Comparison of ENCODE assay signal across 8 cellular contexts in genomic region chr1:37860346-37860666, GRCh38. TPM values are rescaled to one million over a fixed set of nuclear protein-coding genes. Genes with fewer than 3 reads are reported as not detected.
DNase-seq lines count a peak whose midpoint lies in the region; ATAC-seq, FAIRE-seq and TF ChIP-seq lines count a peak whose summit lies in the region.

No MANE protein-coding gene starts in this region.

- no peak overlapping the region for H2AFZ ChIP-seq in OCI-LY1 (ENCODE audit: low read length)
- H2AFZ ChIP-seq in H1 (ENCODE audit: low read length): no peak overlapping the region
- no peak overlapping the region for H2AFZ ChIP-seq in neural progenitor cell (replicated peaks)

- no peaks in the 10 kb centered on the region for H4K20me1 ChIP-seq in OCI-LY1 (ENCODE audit: insufficient read depth, low read length)
- H4K20me1 ChIP-seq in H1 (replicated peaks in 1 of 2; ENCODE audit: control insufficient read depth in 1 of 2, insufficient read depth in 2 of 2, low read length in 2 of 2): peaks cover 0 to 1% of the 10 kb centered on the region in 2 experiments
- peaks cover 22% of the 10 kb centered on the region for H4K20me1 ChIP-seq in neural progenitor cell (ENCODE audit: low read depth)

- H3K27me3 ChIP-seq in CD4-positive, CD25-positive, alpha-beta regulatory T cell (ENCODE audit: control insufficient read depth, insufficient read depth, low read length): no peaks in the 10 kb centered on the region
- H3K27me3 ChIP-seq in OCI-LY1 (ENCODE audit: insufficient read depth, low read length) (no peaks in the 10 kb centered on the region), H1 (replicated peaks in 1 of 4; ENCODE audit: control insufficient read depth in 3 of 4, extremely low read depth in 1 of 4, insufficient read depth in 3 of 4, low read length in 3 of 4) (no peaks in the 10 kb centered on the region), neural progenitor cell (no peaks in the 10 kb centered on the region)

- H3F3A ChIP-seq in OCI-LY1 (ENCODE audit: insufficient read depth, low read length): no peaks in the 10 kb centered on the region
- H3F3A ChIP-seq in neural progenitor cell (ENCODE audit: low read depth): peaks cover 7% of the 10 kb centered on the region

- H3K4me2 ChIP-seq in OCI-LY1 (ENCODE audit: low read length) (peak overlapping the region; percentile 71), H1 (ENCODE audit: insufficient read depth in 1 of 2, low read depth in 2 of 2, low read length in 2 of 2) (peak overlapping the region; percentile 22 to 85), neural progenitor cell (peak overlapping the region; percentile 95)

- H3K36me3 ChIP-seq in CD4-positive, CD25-positive, alpha-beta regulatory T cell (ENCODE audit: control insufficient read depth, insufficient read depth, low read length): peaks cover 27% of the 10 kb centered on the region
- H3K36me3 ChIP-seq in OCI-LY1 (ENCODE audit: insufficient read depth, low read length) (peaks cover 39% of the 10 kb centered on the region), H1 (ENCODE audit: control insufficient read depth in 2 of 4, insufficient read depth in 4 of 4, low read length in 3 of 4) (peaks cover 5 to 12% (median 8%) of the 10 kb centered on the region in 4 experiments; a peak in 6 of 8 replicates), neural progenitor cell (peaks cover 7% of the 10 kb centered on the region)

- no peak overlapping the region for H3K4ac ChIP-seq in H1 (replicated peaks; ENCODE audit: insufficient read length, low read depth, low read length)

- no peak overlapping the region for H2BK12ac ChIP-seq in H1 (ENCODE audit: low read depth, low read length)

- DNase-seq in CD4-positive, CD25-positive, alpha-beta regulatory T cell: no peak
- DNase-seq in H1 (ENCODE audit: low read depth in 1 of 2, low spot score in 2 of 2) (no peak), neural progenitor cell (ENCODE audit: low spot score) (no peak), DMS 273 (lab: John Stamatoyannopoulos, UW; ENCODE audit: unreplicated experiment) (no peak), NCI-H1930 (lab: John Stamatoyannopoulos, UW) (no peak), NCI-H524 treated with DMSO at 0.1 percent for 48 hours (lab: John Stamatoyannopoulos, UW) (no peak), NCI-H146 (lab: John Stamatoyannopoulos, UW) (no peak)

- no peaks in the 10 kb centered on the region; the same call in 1 of the 2 replicates for H3K23me2 ChIP-seq in H1 (ENCODE audit: low read depth, low read length)

- H2BK20ac ChIP-seq in H1 (ENCODE audit: low read length): no peak overlapping the region

- no peak overlapping the region for H2BK120ac ChIP-seq in H1 (replicated peaks; ENCODE audit: low read depth, low read length)

- H3K9me3 ChIP-seq in CD4-positive, CD25-positive, alpha-beta regulatory T cell (ENCODE audit: control insufficient read depth in 2 of 2, low read length in 2 of 2): no peaks in the 10 kb centered on the region
- H3K9me3 ChIP-seq in OCI-LY1 (ENCODE audit: low read length) (no peaks in the 10 kb centered on the region), H1 (ENCODE audit: insufficient read depth in 2 of 2, low read depth in 1 of 2, low read length in 1 of 2) (no peaks in the 10 kb centered on the region), neural progenitor cell (ENCODE audit: low read depth) (no peaks in the 10 kb centered on the region)

- no peaks in the 10 kb centered on the region for H3K9me2 ChIP-seq in OCI-LY1 (ENCODE audit: low read depth, low read length)

- no peak overlapping the region for H3K14ac ChIP-seq in H1 (ENCODE audit: insufficient read length)

- H2AK5ac ChIP-seq in H1 (ENCODE audit: low read depth, low read length): no peak overlapping the region

- H3K36me3 Mint-ChIP-seq in CD4-positive, CD25-positive, alpha-beta regulatory T cell: peaks cover 29% of the 10 kb centered on the region
- H3K36me3 Mint-ChIP-seq in neural progenitor cell: peaks cover 4% of the 10 kb centered on the region

- no peak overlapping the region for H4K8ac ChIP-seq in H1 (ENCODE audit: extremely low read depth, insufficient read depth, low read length)

- H3K9me3 Mint-ChIP-seq in CD4-positive, CD25-positive, alpha-beta regulatory T cell: no peaks in the 10 kb centered on the region
- no peaks in the 10 kb centered on the region for H3K9me3 Mint-ChIP-seq in neural progenitor cell

- ATAC-seq in CD4-positive, CD25-positive, alpha-beta regulatory T cell (ENCODE audit: low read depth in 2 of 2): no peak

- TF ChIP-seq EP300 in H1 (IDR thresholded peaks at IDR 0.05; ENCODE audit: borderline replicate concordance in 1 of 2, low read depth in 2 of 2, low read length in 2 of 2): no peak

- TF ChIP-seq RAD21 in H1 (IDR thresholded peaks at IDR 0.05 in 1 of 2, conservative IDR thresholded peaks at IDR 0.05 in 1 of 2; ENCODE audit: low read depth in 2 of 2, low read length in 2 of 2): no peak

- no peak overlapping the region for H3K23ac ChIP-seq in H1 (ENCODE audit: insufficient read length)

- H4K5ac ChIP-seq in H1 (ENCODE audit: insufficient read length, low read depth, low read length): peak overlapping the region; percentile 44

- CTCF ChIA-PET in H1 (lab: Charles Lee; ENCODE audit: partially characterized antibody): interaction anchor here (0.8 to 3.9 kb wide), 21 partner anchors 10 to 168 kb away, joined by 3 to 22 read pairs (median 5); partner anchors contain the start of genes CDCA8 and INPP5B

- H3K56ac ChIP-seq in H1 (replicated peaks; ENCODE audit: insufficient read length, low read depth, low read length): no peak overlapping the region

- TF ChIP-seq CTCF in OCI-LY1 (IDR thresholded peaks at IDR 0.05; ENCODE audit: low read length): no peak
- TF ChIP-seq CTCF in H1 (IDR thresholded peaks at IDR 0.05; ENCODE audit: control extremely low read depth in 1 of 3, insufficient read depth in 1 of 3, low read depth in 1 of 3, low read length in 3 of 3): no peak
- no peak for TF ChIP-seq CTCF in neural progenitor cell (IDR thresholded peaks at IDR 0.05)

- H3K18ac ChIP-seq in H1 (ENCODE audit: extremely low read depth, low read length): no peak overlapping the region

- peaks cover 19% of the 10 kb centered on the region for H3K79me2 ChIP-seq in OCI-LY1 (ENCODE audit: insufficient read depth, low read length)
- peaks cover 0 to 13% of the 10 kb centered on the region in 2 experiments; a peak in 3 of 4 replicates for H3K79me2 ChIP-seq in H1 (ENCODE audit: control insufficient read depth in 1 of 2, insufficient read depth in 2 of 2, low read length in 2 of 2)
- peaks cover 38% of the 10 kb centered on the region for H3K79me2 ChIP-seq in neural progenitor cell (ENCODE audit: low read depth)

- H3K79me1 ChIP-seq in H1 (ENCODE audit: low read depth, low read length): 0 out of 2 replicates have a peak, but pooled peaks cover 2% of the 10 kb centered on the region

- no peak for FAIRE-seq in H1 (lab: Jason Lieb, UNC)

- H3K4me3 Mint-ChIP-seq in CD4-positive, CD25-positive, alpha-beta regulatory T cell: peak overlapping the region; percentile 92 to 99 (median 98)
- peak overlapping the region; percentile 96 for H3K4me3 Mint-ChIP-seq in neural progenitor cell

- peaks cover 4 to 39% (median 14%) of the 10 kb centered on the region in 4 donors for H3K4me1 Mint-ChIP-seq in CD4-positive, CD25-positive, alpha-beta regulatory T cell
- peaks cover 14% of the 10 kb centered on the region for H3K4me1 Mint-ChIP-seq in neural progenitor cell

- WGBS in H1 (ENCODE audit: extremely low coverage in 1 of 2, insufficient coverage in 1 of 2, insufficient read length in 1 of 2, insufficient replicate concordance in 2 of 2, low coverage in 1 of 2, low lambda C conversion rate in 2 of 2, missing lambda C conversion rate in 1 of 2), 2 experiments: 50% methylated on average over 5 of the region's 5 CpGs; no CpG with 5 or more reads in 1 of the 2 experiments

- peak overlapping the region; percentile 93 to 96 (median 95) for H3K27ac Mint-ChIP-seq in CD4-positive, CD25-positive, alpha-beta regulatory T cell
- H3K27ac Mint-ChIP-seq in neural progenitor cell: peak overlapping the region; percentile 85

- peaks cover 24% of the 10 kb centered on the region for H3K4me1 ChIP-seq in CD4-positive, CD25-positive, alpha-beta regulatory T cell (ENCODE audit: control insufficient read depth, insufficient read depth, low read length, poor library complexity, severe bottlenecking)
- H3K4me1 ChIP-seq in OCI-LY1 (ENCODE audit: insufficient read depth, low read length, severe bottlenecking) (peaks cover 16% of the 10 kb centered on the region), H1 (replicated peaks in 1 of 4; ENCODE audit: control insufficient read depth in 3 of 4, insufficient read depth in 4 of 4, low read length in 3 of 4) (no peaks in the 10 kb centered on the region), neural progenitor cell (peaks cover 8% of the 10 kb centered on the region)

- peak overlapping the region; percentile 88 for H3K4me3 ChIP-seq in CD4-positive, CD25-positive, alpha-beta regulatory T cell (ENCODE audit: low read depth, low read length)
- H3K4me3 ChIP-seq in OCI-LY1 (ENCODE audit: low read depth, low read length, poor library complexity, severe bottlenecking) (peak overlapping the region; percentile 97), H1 (ENCODE audit: extremely low read depth in 1 of 4, insufficient read depth in 2 of 4, low read depth in 3 of 4, low read length in 4 of 4) (peak overlapping the region in 3 of 4 experiments; percentile 88 to 100 (median 100); a peak in 6 of 8 replicates), neural progenitor cell (peak overlapping the region; percentile 98)

- no peak overlapping the region for H2BK15ac ChIP-seq in H1 (ENCODE audit: low read length)

- no peak overlapping the region for H4K91ac ChIP-seq in H1 (replicated peaks; ENCODE audit: insufficient read length, low read length)

- POLR2A ChIA-PET in H1 (lab: Charles Lee; ENCODE audit: partially characterized antibody): interaction anchor here (0.9 to 2.3 kb wide), 10 partner anchors 10 to 152 kb away, joined by 3 to 23 read pairs (median 4); partner anchors contain the start of genes C1orf122, UTP11 and YRDC

- no peak for TF ChIP-seq POLR2A in H1 (IDR thresholded peaks at IDR 0.05; ENCODE audit: control extremely low read depth in 1 of 2, low read depth in 2 of 2, low read length in 2 of 2)

- H3K27me3 Mint-ChIP-seq in CD4-positive, CD25-positive, alpha-beta regulatory T cell: no peaks in the 10 kb centered on the region
- H3K27me3 Mint-ChIP-seq in neural progenitor cell (ENCODE audit: insufficient read depth, low read depth): peaks cover 5% of the 10 kb centered on the region

- H3K27ac ChIP-seq in CD4-positive, CD25-positive, alpha-beta regulatory T cell (ENCODE audit: insufficient read depth, low read length, poor library complexity, severe bottlenecking): peak overlapping the region; percentile 86
- H3K27ac ChIP-seq in OCI-LY1 (ENCODE audit: low read depth, low read length, poor library complexity, severe bottlenecking): peak overlapping the region; percentile 59
- no peak overlapping the region for H3K27ac ChIP-seq in H1 (ENCODE audit: low read depth, low read length)
- no peak overlapping the region for H3K27ac ChIP-seq in neural progenitor cell

- H2BK5ac ChIP-seq in H1 (ENCODE audit: low read depth, low read length): 0 out of 2 replicates have a peak overlapping the region, but pooled peaks have one; percentile 76

- H3K9ac ChIP-seq in OCI-LY1 (ENCODE audit: low read length): peak overlapping the region; percentile 90; the same call in 1 of the 2 replicates
- H3K9ac ChIP-seq in H1 (replicated peaks in 1 of 4; ENCODE audit: extremely low read depth in 1 of 4, low read depth in 3 of 4, low read length in 3 of 4): no peak overlapping the region
- H3K9ac ChIP-seq in neural progenitor cell: no peak overlapping the region

RNA-seq across cellular contexts. Expression of gene MTF1, which starts 0.9 kb away (rescaled TPM):
- 34.1 TPM for total RNA-seq in CD4-positive, CD25-positive, alpha-beta regulatory T cell
- polyA plus RNA-seq in CD4-positive, CD25-positive, alpha-beta regulatory T cell: 10 to 100 TPM; 16.3 to 22.9 (median 18.7) TPM
- 12.6 and 15.5 TPM in 2 replicates for total RNA-seq in H1 (2021; fragmentation: NEBNext Ultra II Directional; extraction: Animal tissue kit (Norgen Biotek cat#: 25700))
- 3.2 and 4.0 TPM in 2 replicates for polyA plus RNA-seq in H1 (2011; rRNA removed)
- polyA plus RNA-seq in H1 (2011; cell fraction: cytosol; rRNA removed): 2.9 TPM
- 3.1 TPM for polyA plus RNA-seq in H1 (2011; cell fraction: nucleus; rRNA removed)
- polyA plus RNA-seq in H1 (2012, experiment 1 of 2): 3.7 to 6.6 TPM (median 4.2 TPM) in 4 replicates
- polyA plus RNA-seq in H1 (2012, experiment 2 of 2): 0.71 TPM
- polyA plus RNA-seq in H1 (2013, experiment 1 of 2): 3.5 TPM
- 3.4 TPM for polyA plus RNA-seq in H1 (2013, experiment 2 of 2)
- 9.9 and 16.2 TPM in 2 replicates for polyA minus RNA-seq in H1 (2011; rRNA and poly(A)+ RNA removed)
- polyA minus RNA-seq in H1 (2011; cell fraction: cytosol; rRNA and poly(A)+ RNA removed): 4.0 TPM
- polyA minus RNA-seq in H1 (2011; cell fraction: nucleus; rRNA and poly(A)+ RNA removed): 4.8 TPM
- 5.6 and 5.9 TPM in 2 replicates for total RNA-seq in neural progenitor cell (ENCODE audit: low replicate concordance)

RNA-seq across cellular contexts. Expression of gene YRDC, which starts 52.3 kb away (rescaled TPM):
- total RNA-seq in CD4-positive, CD25-positive, alpha-beta regulatory T cell: 28.2 TPM
- 10 to 100 TPM; 17.3 to 26.6 (median 19.8) TPM for polyA plus RNA-seq in CD4-positive, CD25-positive, alpha-beta regulatory T cell
- 21.6 and 23.1 TPM in 2 replicates for total RNA-seq in H1 (2021; fragmentation: NEBNext Ultra II Directional; extraction: Animal tissue kit (Norgen Biotek cat#: 25700))
- 20.6 and 21.1 TPM in 2 replicates for polyA plus RNA-seq in H1 (2011; rRNA removed)
- 22.9 TPM for polyA plus RNA-seq in H1 (2011; cell fraction: cytosol; rRNA removed)
- 15.9 TPM for polyA plus RNA-seq in H1 (2011; cell fraction: nucleus; rRNA removed)
- polyA plus RNA-seq in H1 (2012, experiment 1 of 2): 19.6 to 21.5 TPM (median 20.8 TPM) in 4 replicates
- polyA plus RNA-seq in H1 (2012, experiment 2 of 2): 27.9 TPM
- 16.3 TPM for polyA plus RNA-seq in H1 (2013, experiment 1 of 2)
- polyA plus RNA-seq in H1 (2013, experiment 2 of 2): 15.5 TPM
- polyA minus RNA-seq in H1 (2011; rRNA and poly(A)+ RNA removed): 16.5 and 19.8 TPM in 2 replicates
- polyA minus RNA-seq in H1 (2011; cell fraction: cytosol; rRNA and poly(A)+ RNA removed): 13.6 TPM
- polyA minus RNA-seq in H1 (2011; cell fraction: nucleus; rRNA and poly(A)+ RNA removed): 12.0 TPM
- 12.9 and 17.4 TPM in 2 replicates for total RNA-seq in neural progenitor cell (ENCODE audit: low replicate concordance)

RNA-seq across cellular contexts. Expression of gene C1orf122, which starts 52.7 kb away (rescaled TPM):
- total RNA-seq in CD4-positive, CD25-positive, alpha-beta regulatory T cell: 13.7 TPM
- polyA plus RNA-seq in CD4-positive, CD25-positive, alpha-beta regulatory T cell: 10 to 100 TPM; 22.9 to 31.9 (median 26.6) TPM
- 36.9 and 42.4 TPM in 2 replicates for total RNA-seq in H1 (2021; fragmentation: NEBNext Ultra II Directional; extraction: Animal tissue kit (Norgen Biotek cat#: 25700))
- polyA plus RNA-seq in H1 (2011; rRNA removed): 32.1 and 45.4 TPM in 2 replicates
- polyA plus RNA-seq in H1 (2011; cell fraction: cytosol; rRNA removed): 34.5 TPM
- 33.9 TPM for polyA plus RNA-seq in H1 (2011; cell fraction: nucleus; rRNA removed)
- 11.0 to 23.8 TPM (median 22.6 TPM) in 4 replicates for polyA plus RNA-seq in H1 (2012, experiment 1 of 2)
- polyA plus RNA-seq in H1 (2012, experiment 2 of 2): 26.8 TPM
- polyA plus RNA-seq in H1 (2013, experiment 1 of 2): 32.6 TPM
- polyA plus RNA-seq in H1 (2013, experiment 2 of 2): 33.6 TPM
- polyA minus RNA-seq in H1 (2011; rRNA and poly(A)+ RNA removed): 6.8 and 7.2 TPM in 2 replicates
- polyA minus RNA-seq in H1 (2011; cell fraction: cytosol; rRNA and poly(A)+ RNA removed): 13.1 TPM
- 12.2 TPM for polyA minus RNA-seq in H1 (2011; cell fraction: nucleus; rRNA and poly(A)+ RNA removed)
- total RNA-seq in neural progenitor cell (ENCODE audit: low replicate concordance): 17.7 and 35.7 TPM in 2 replicates

Comparison
In these comparisons a context has a peak if more than half of its experiments do, and no peak if none do; other contexts are left out.
1. H3K27ac ChIP-seq: peak in CD4-positive, CD25-positive, alpha-beta regulatory T cell (single experiment) and OCI-LY1 (single experiment); none in H1 (single experiment) and neural progenitor cell (single experiment).
2. Peak in every context shown above with its lines, with median percentiles within 50 percentile points of each other: H3K4me3 ChIP-seq and H3K4me2 ChIP-seq.